ENCODE assay signal across 7 cellular contexts in the genomic region with DNA sequence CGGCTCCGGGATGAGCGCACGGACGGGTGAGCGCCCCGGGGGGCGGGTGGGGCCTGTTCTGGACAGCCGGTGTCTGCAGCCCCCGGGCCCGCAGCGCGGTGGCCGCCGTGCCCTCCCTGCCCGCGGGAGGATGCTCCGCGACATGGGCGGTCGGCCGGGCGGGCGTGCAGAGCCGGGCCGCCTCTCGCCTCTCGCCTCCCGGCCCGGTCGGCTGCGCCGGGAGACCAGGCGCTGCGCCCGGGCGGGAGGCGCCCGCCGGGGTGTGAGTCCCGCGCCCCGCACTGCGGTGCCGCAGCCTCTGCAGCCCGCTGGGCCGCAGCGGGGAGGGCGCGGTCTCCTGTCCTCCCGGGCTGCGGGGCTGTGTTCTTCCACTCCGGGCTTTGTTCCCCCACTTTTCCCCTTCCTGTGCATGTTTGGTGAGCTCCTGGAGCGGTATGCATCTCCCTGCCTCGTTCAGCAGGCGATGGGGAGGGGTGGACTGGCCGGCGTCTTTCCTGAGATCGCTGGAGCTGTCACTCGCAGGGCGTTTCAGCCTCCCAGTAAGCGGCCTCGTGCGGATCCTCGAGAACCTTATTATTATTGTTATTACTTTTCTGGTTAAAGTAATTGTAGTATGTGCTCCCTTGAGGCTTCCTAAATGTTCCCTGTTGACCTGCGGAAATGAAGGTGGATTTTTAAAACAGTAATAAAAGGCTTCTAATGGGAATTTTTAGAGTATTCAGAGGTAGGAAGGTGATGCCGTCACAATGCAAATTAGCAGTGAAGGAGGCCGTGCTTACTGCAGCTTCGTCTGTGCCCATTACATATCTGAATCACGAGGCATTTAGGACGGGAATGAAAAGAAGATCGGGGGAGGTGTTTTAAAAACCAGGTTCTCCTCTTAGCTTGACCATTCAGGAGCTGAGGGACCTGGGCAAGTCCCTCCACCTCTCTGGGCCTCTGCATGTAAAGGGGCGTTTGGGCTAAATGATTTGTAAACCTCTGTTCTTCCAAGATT. TPM values are rescaled to one million over a fixed set of nuclear protein-coding genes. Genes with fewer than 3 reads are reported as not detected.
DNase-seq lines count a peak whose midpoint lies in the region; ATAC-seq and TF ChIP-seq lines count a peak whose summit lies in the region.

No MANE protein-coding gene starts in this region.

- H3K4me1 Mint-ChIP-seq in neural progenitor cell, result peaks cover 10% of the 10 kb centered on the region

- peaks cover 7% of the 10 kb centered on the region for H3F3A ChIP-seq in neural progenitor cell (ENCODE audit: low read depth)

- H2AFZ ChIP-seq in KMS-11 (ENCODE audit: low read depth) (peak overlapping the region; percentile 87), neural progenitor cell (replicated peaks) (peak overlapping the region; percentile 99)

- no peak overlapping the region for H3K9ac ChIP-seq in KMS-11
- no peak overlapping the region for H3K9ac ChIP-seq in neural progenitor cell

- H3K4me1 ChIP-seq in KMS-11 (ENCODE audit: low read depth, poor library complexity, severe bottlenecking), result peaks cover 12% of the 10 kb centered on the region
- no peaks in the 10 kb centered on the region for H3K4me1 ChIP-seq in neural progenitor cell

- TF ChIP-seq CTCF in GM12875 (IDR thresholded peaks at IDR 0.05; ENCODE audit: borderline replicate concordance, insufficient read depth, low read depth, low read length), result no peak
- TF ChIP-seq CTCF in KMS-11 (conservative IDR thresholded peaks at IDR 0.05; ENCODE audit: low read depth, low read length), result no peak
- TF ChIP-seq CTCF in fibroblast of villous mesenchyme (IDR thresholded peaks at IDR 0.05; ENCODE audit: insufficient read depth, low read depth, low read length), result no peak
- no peak for TF ChIP-seq CTCF in neural progenitor cell (IDR thresholded peaks at IDR 0.05)

- peak overlapping the region; percentile 92 for H3K4me3 Mint-ChIP-seq in neural progenitor cell

- DNase-seq in activated CD8-positive, alpha-beta memory T cell treated with anti-CD3 and anti-CD28 coated beads, Interleukin-2, amount 50 U/mL, for 48 hours, result peak; percentile 63
- DNase-seq in fibroblast of villous mesenchyme (ENCODE audit: low read depth) (no peak), neural progenitor cell (ENCODE audit: low spot score) (peak; percentile 63)
- DNase-seq in central memory CD4-positive, alpha-beta T cell, result no peak

- no peaks in the 10 kb centered on the region for H3K36me3 Mint-ChIP-seq in neural progenitor cell

- no peaks in the 10 kb centered on the region for H3K9me3 ChIP-seq in neural progenitor cell (ENCODE audit: low read depth)

- peak; percentile 37 for ATAC-seq in GM21619 (IDR thresholded peaks at IDR 0.05; ENCODE audit: unreplicated experiment)

- H3K27ac Mint-ChIP-seq in neural progenitor cell, result no peak overlapping the region

- peak overlapping the region; percentile 81 for H3K4me2 ChIP-seq in KMS-11
- H3K4me2 ChIP-seq in neural progenitor cell, result peak overlapping the region; percentile 84

- peaks cover 29% of the 10 kb centered on the region for H3K27me3 Mint-ChIP-seq in neural progenitor cell (ENCODE audit: insufficient read depth, low read depth)

- no peaks in the 10 kb centered on the region for H3K36me3 ChIP-seq in KMS-11 (ENCODE audit: insufficient read depth)
- no peaks in the 10 kb centered on the region for H3K36me3 ChIP-seq in neural progenitor cell

- H3K4me3 ChIP-seq in GM12875 (ENCODE audit: low read depth, low read length), result peak overlapping the region; percentile 71
- H3K4me3 ChIP-seq in KMS-11 (IDR thresholded peaks at IDR 0.05; ENCODE audit: insufficient read depth, low read depth, low read length), result no peak overlapping the region
- H3K4me3 ChIP-seq in fibroblast of villous mesenchyme (ENCODE audit: low read depth, low read length), result peak overlapping the region; percentile 55
- peak overlapping the region; percentile 79 for H3K4me3 ChIP-seq in neural progenitor cell

- H3K27ac ChIP-seq in KMS-11 (no peak overlapping the region), neural progenitor cell (no peak overlapping the region)

- H3K79me2 ChIP-seq in KMS-11 (ENCODE audit: insufficient read depth, low read depth) (no peaks in the 10 kb centered on the region), neural progenitor cell (ENCODE audit: low read depth) (no peaks in the 10 kb centered on the region)

- H3K27me3 ChIP-seq in KMS-11 (ENCODE audit: insufficient read depth, low read depth), result peaks cover 6% of the 10 kb centered on the region; the same call in 1 of the 2 replicates
- H3K27me3 ChIP-seq in neural progenitor cell, result peaks cover 79% of the 10 kb centered on the region

- H4K20me1 ChIP-seq in KMS-11 (ENCODE audit: insufficient read depth) (no peaks in the 10 kb centered on the region), neural progenitor cell (ENCODE audit: low read depth) (no peaks in the 10 kb centered on the region)

- H3K9me3 Mint-ChIP-seq in neural progenitor cell, result peaks cover 2% of the 10 kb centered on the region

RNA-seq across cellular contexts. Expression of gene TMOD2, which starts 0.6 kb away (rescaled TPM):
- total RNA-seq in fibroblast of villous mesenchyme, result 5.2 and 7.3 TPM in 2 replicates
- 1.9 and 3.2 TPM in 2 replicates for total RNA-seq in neural progenitor cell (ENCODE audit: low replicate concordance)

RNA-seq across cellular contexts. Expression of gene LYSMD2, which starts 14.5 kb away (rescaled TPM):
- total RNA-seq in fibroblast of villous mesenchyme, result 5.2 and 10.8 TPM in 2 replicates
- total RNA-seq in neural progenitor cell (ENCODE audit: low replicate concordance), result 0.15 TPM in 1 of 2 replicates, not detected in the other

Comparison
In these comparisons a context has a peak if more than half of its experiments do, and no peak if none do; other contexts are left out.
1. DNase-seq: peak in activated CD8-positive, alpha-beta memory T cell treated with anti-CD3 and anti-CD28 coated beads, Interleukin-2, amount 50 U/mL, for 48 hours (single experiment) and neural progenitor cell (single experiment); none in fibroblast of villous mesenchyme (single experiment) and central memory CD4-positive, alpha-beta T cell (single experiment).